ENCODE assay signal across 17 cellular contexts in genomic region chr1:203926025-203926540, GRCh38.
DNase-seq lines count a peak whose midpoint lies in the region; ATAC-seq and TF ChIP-seq lines count a peak whose summit lies in the region.
"Had no signal": no experiment of that assay in that cellular context is flagged by ENCODE, and none has a peak within 500 bp of the region (broad histone marks: within the 10 kb centered on the region; RNA-seq: fewer than 3 reads in every experiment).

No MANE protein-coding gene starts in this region.

- H3K79me2 ChIP-seq in PC-3 (ENCODE audit: low read length) (no peaks in the 10 kb centered on the region), trophoblast cell (ENCODE audit: control insufficient read depth, insufficient read depth, low read length, poor library complexity) (no peaks in the 10 kb centered on the region)

- H4K8ac ChIP-seq in trophoblast cell (ENCODE audit: low read depth, low read length): no peak overlapping the region

- ATAC-seq in PC-3 (peak; percentile 28), GM21447 (IDR thresholded peaks at IDR 0.05; ENCODE audit: unreplicated experiment) (no peak)
- ATAC-seq: left ventricle myocardium superior; stimulated activated effector memory CD8-positive, alpha-beta T cell treated with anti-CD3 and anti-CD28 coated beads, Interleukin-12 subunit alpha, Interleukin-12 subunit beta, amount 100 ng/mL, for 72 hours had no signal

- 100% methylated on average over 2 of the region's 6 CpGs for WGBS in trophoblast cell (ENCODE audit: extremely low coverage, insufficient coverage, insufficient read length)

- H4K12ac ChIP-seq in trophoblast cell (ENCODE audit: low read depth, low read length): no peak overlapping the region

- DNase-seq in HS-5 (ENCODE audit: low read depth): peak; percentile 26
- DNase-seq in PC-3: peak; percentile 52
- peak; percentile 63 for DNase-seq in epithelial cell of esophagus (ENCODE audit: low read depth)
- peak; percentile 52 to 74 for DNase-seq in trophoblast cell
- no peak for DNase-seq in activated CD8-positive, alpha-beta memory T cell treated with anti-CD3 and anti-CD28 coated beads, Interleukin-2, amount 50 U/mL, for 48 hours
- no peak for DNase-seq in activated gamma-delta T cell treated with Interleukin-2 at 50 U/mL for 16 hours
- DNase-seq: activated CD4-positive, alpha-beta T cell treated with anti-CD3 and anti-CD28 coated beads, Interleukin-2, amount 50 U/mL, for 1 hour; caudate nucleus; CD4-positive, CD25-positive, alpha-beta regulatory T cell; DMS79; effector CD8-positive, alpha-beta T cell; left ventricle myocardium superior; NCI-H1417; tibial artery had no signal

- H3K27me3 ChIP-seq in PC-3 (ENCODE audit: low read length): no peaks in the 10 kb centered on the region
- H3K27me3 ChIP-seq in trophoblast cell (ENCODE audit: insufficient read depth, low read length): no peaks in the 10 kb centered on the region
- H3K27me3 ChIP-seq: tibial artery had no signal

- H3K4me2 ChIP-seq in PC-3 (ENCODE audit: low read length) (peak overlapping the region; percentile 23), trophoblast cell (ENCODE audit: low read length) (no peak overlapping the region)
- H3K4me2 ChIP-seq: smooth muscle cell had no signal

- no peaks in the 10 kb centered on the region for H3K36me3 ChIP-seq in PC-3 (ENCODE audit: low read depth, low read length)
- no peaks in the 10 kb centered on the region for H3K36me3 ChIP-seq in trophoblast cell (ENCODE audit: control insufficient read depth in 1 of 2, insufficient read depth in 2 of 2, low read length in 2 of 2)
- H3K36me3 ChIP-seq: tibial artery had no signal

- no peaks in the 10 kb centered on the region for H3K79me1 ChIP-seq in trophoblast cell (ENCODE audit: low read length)

- BruUV-seq in PC-3 (replicated peaks; lab: Mats Ljungman, UMichigan): no TSS peak

- H3K4ac ChIP-seq in trophoblast cell (ENCODE audit: low read depth, low read length): no peak overlapping the region

- intact Hi-C loops in PC-3 (cut with micrococcal nuclease): no loop called here

- no peak overlapping the region for H4K91ac ChIP-seq in trophoblast cell (ENCODE audit: low read depth, low read length)

- peaks cover 7% of the 10 kb centered on the region for H3K4me1 ChIP-seq in PC-3 (ENCODE audit: insufficient read depth, low read length)
- peaks cover 0 to 5% of the 10 kb centered on the region in 2 experiments for H3K4me1 ChIP-seq in trophoblast cell (ENCODE audit: control insufficient read depth in 1 of 2, insufficient read depth in 2 of 2, low read length in 2 of 2)
- H3K4me1 ChIP-seq: tibial artery had no signal

- no peak overlapping the region for H2BK5ac ChIP-seq in trophoblast cell (ENCODE audit: low read depth, low read length, poor library complexity)

- no peak overlapping the region for H3K18ac ChIP-seq in trophoblast cell (ENCODE audit: low read length)

- no peaks in the 10 kb centered on the region for H3K9me2 ChIP-seq in PC-3 (replicated peaks; ENCODE audit: low read length)

- H2AFZ ChIP-seq in PC-3 (ENCODE audit: low read length): no peak overlapping the region
- no peak overlapping the region for H2AFZ ChIP-seq in trophoblast cell (ENCODE audit: insufficient read depth, low read length, poor library complexity)

- no peak overlapping the region for H3K4me3 ChIP-seq in PC-3 (ENCODE audit: low read length)
- H3K4me3 ChIP-seq in epithelial cell of esophagus (ENCODE audit: low read length): no peak overlapping the region
- H3K4me3 ChIP-seq in trophoblast cell (ENCODE audit: low read depth, low read length): no peak overlapping the region
- H3K4me3 ChIP-seq: smooth muscle cell, tibial artery had no signal

- no peak overlapping the region for H2AK5ac ChIP-seq in trophoblast cell (ENCODE audit: low read length)

- no peak overlapping the region for H2BK12ac ChIP-seq in trophoblast cell (ENCODE audit: low read length)

- no peaks in the 10 kb centered on the region for H4K20me1 ChIP-seq in PC-3 (ENCODE audit: low read length)

- POLR2A ChIA-PET in PC-3 (lab: Charles Lee; ENCODE audit: unreplicated experiment): no interaction called here

- no peak overlapping the region for H3K14ac ChIP-seq in trophoblast cell (ENCODE audit: low read length)

- peaks cover 3% of the 10 kb centered on the region for H3F3A ChIP-seq in PC-3 (ENCODE audit: low read length, unreplicated experiment)

- no peak overlapping the region for H2BK120ac ChIP-seq in trophoblast cell (ENCODE audit: insufficient read depth, low read length, poor library complexity)

- H3K9ac ChIP-seq in PC-3 (ENCODE audit: low read length) (no peak overlapping the region), trophoblast cell (ENCODE audit: low read length) (no peak overlapping the region)

- no peak overlapping the region for H3K23ac ChIP-seq in trophoblast cell (ENCODE audit: low read length)

- CTCF ChIA-PET in PC-3 (lab: Charles Lee): interaction anchor here (0.6 kb wide), 2 partner anchors 55 to 73 kb away, joined by 3 to 5 read pairs; no protein-coding TSS in a partner anchor

- no peaks in the 10 kb centered on the region for H3K9me3 ChIP-seq in PC-3 (ENCODE audit: low read length)
- H3K9me3 ChIP-seq in trophoblast cell (ENCODE audit: insufficient read depth, low read depth, low read length): no peaks in the 10 kb centered on the region
- H3K9me3 ChIP-seq: tibial artery had no signal

- TF ChIP-seq CTCF in PC-3 (conservative IDR thresholded peaks at IDR 0.05; ENCODE audit: low read depth, low read length) (no peak), epithelial cell of esophagus (IDR thresholded peaks at IDR 0.05; ENCODE audit: insufficient read depth, low read depth, low read length, missing control alignments) (no peak)

- H3K27ac ChIP-seq in PC-3 (ENCODE audit: low read length) (peak overlapping the region; percentile 54), trophoblast cell (ENCODE audit: low read depth, low read length) (no peak overlapping the region)
- H3K27ac ChIP-seq: tibial artery had no signal

Comparison
In these comparisons a context has a peak if more than half of its experiments do, and no peak if none do; other contexts are left out.
1. DNase-seq: peak in HS-5 (single experiment), PC-3 (single experiment), epithelial cell of esophagus (single experiment) and trophoblast cell (2 of 2); none in activated CD8-positive, alpha-beta memory T cell treated with anti-CD3 and anti-CD28 coated beads, Interleukin-2, amount 50 U/mL, for 48 hours (single experiment) and activated gamma-delta T cell treated with Interleukin-2 at 50 U/mL for 16 hours (single experiment).